In genomic region chr10:77226871-77227557, GRCh38 we compare ENCODE assay signal across 1 cellular context.
A peak's percentile ranks its signal among the peaks of the same experiment; 100 is the strongest.
TF ChIP-seq lines count a peak whose summit lies in the region.

No MANE protein-coding gene starts in this region.

TF ChIP-seq in HEK293, 187 proteins besides CTCF, POLR2A, EP300 and RAD21 (continued from another document):
- 0 out of 2 replicates have a peak, but pooled peaks have one; percentile 7 for TF ChIP-seq FEZF1 (tag by site-specific recombination; IDR thresholded peaks at IDR 0.05)
- TF ChIP-seq ZBTB20 (tag by site-specific recombination; IDR thresholded peaks at IDR 0.05) = peak; percentile 35; the same call in 1 of the 2 replicates
- TF ChIP-seq, protein P1, sequence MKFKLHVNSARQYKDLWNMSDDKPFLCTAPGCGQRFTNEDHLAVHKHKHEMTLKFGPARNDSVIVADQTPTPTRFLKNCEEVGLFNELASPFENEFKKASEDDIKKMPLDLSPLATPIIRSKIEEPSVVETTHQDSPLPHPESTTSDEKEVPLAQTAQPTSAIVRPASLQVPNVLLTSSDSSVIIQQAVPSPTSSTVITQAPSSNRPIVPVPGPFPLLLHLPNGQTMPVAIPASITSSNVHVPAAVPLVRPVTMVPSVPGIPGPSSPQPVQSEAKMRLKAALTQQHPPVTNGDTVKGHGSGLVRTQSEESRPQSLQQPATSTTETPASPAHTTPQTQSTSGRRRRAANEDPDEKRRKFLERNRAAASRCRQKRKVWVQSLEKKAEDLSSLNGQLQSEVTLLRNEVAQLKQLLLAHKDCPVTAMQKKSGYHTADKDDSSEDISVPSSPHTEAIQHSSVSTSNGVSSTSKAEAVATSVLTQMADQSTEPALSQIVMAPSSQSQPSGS (tag by site-specific recombination; IDR thresholded peaks at IDR 0.05; ENCODE audit: low read depth) = no peak
- no peak for TF ChIP-seq TCF7L2 (IDR thresholded peaks at IDR 0.05; ENCODE audit: borderline replicate concordance, low read depth, low read length)
